26 cellular contexts compared by ENCODE assay signal in genomic region chr13:46016216-46016615, GRCh38.
"Had no signal": no experiment of that assay in that cellular context is flagged by ENCODE, and none has a peak within 500 bp of the region (broad histone marks: within the 10 kb centered on the region; RNA-seq: fewer than 3 reads in every experiment).

No MANE protein-coding gene starts in this region.

- H3K27me3 ChIP-seq: brain microvascular endothelial cell, cardiac muscle cell, colonic mucosa, SJCRH30 had no signal

- H3K4me3 ChIP-seq: cardiac muscle cell, colonic mucosa, SJCRH30 had no signal

- H3K9me3 Mint-ChIP-seq: activated CD4-positive, alpha-beta T cell treated with anti-CD3 and anti-CD28 coated beads, Interleukin-2, amount 10 ng/mL, durations not matched to agents 24 days and 14 days; activated naive CD4-positive, alpha-beta T cell treated with anti-CD3 and anti-CD28 coated beads, Interleukin-2, amount 50 U/mL, for 24 hours; activated T-cell treated with anti-CD3 and anti-CD28 coated beads, Interleukin-2, amount 50 U/mL, for 4 hours; central memory CD8-positive, alpha-beta T cell; T-helper 1 cell treated with Interleukin-12 subunit alpha and Interleukin-12 subunit beta and Interleukin-4 antibody, amounts not matched to agents 30 μg/mL and 1 μg/mL, for 36 hours; T-helper 2 cell treated with Interferon-gamma antibody and Interleukin-4, amounts not matched to agents 5 μg/mL and 100 μg/mL, for 36 hours had no signal

- H3K9me3 ChIP-seq: colonic mucosa, SJCRH30, SK-N-SH had no signal

- H3K27ac ChIP-seq: brain microvascular endothelial cell, cardiac muscle cell, colonic mucosa, SJCRH30 had no signal

- H3K4me3 Mint-ChIP-seq: activated CD4-positive, alpha-beta T cell treated with anti-CD3 and anti-CD28 coated beads, Interleukin-2, amount 10 ng/mL, durations not matched to agents 24 days and 14 days; activated CD8-positive, alpha-beta T cell treated with anti-CD3 and anti-CD28 coated beads, Interleukin-2, amount 10 ng/mL, durations not matched to agents 7 days and 5 days; activated naive CD4-positive, alpha-beta T cell treated with anti-CD3 and anti-CD28 coated beads, Interleukin-2, amount 50 U/mL, for 24 hours; activated T-cell treated with anti-CD3 and anti-CD28 coated beads, Interleukin-2, amount 50 U/mL, for 4 hours; central memory CD8-positive, alpha-beta T cell; T-helper 1 cell treated with Interleukin-12 subunit alpha and Interleukin-12 subunit beta and Interleukin-4 antibody, amounts not matched to agents 30 μg/mL and 1 μg/mL, for 36 hours; T-helper 2 cell treated with Interferon-gamma antibody and Interleukin-4, amounts not matched to agents 5 μg/mL and 100 μg/mL, for 36 hours had no signal

- DNase-seq: activated CD4-positive, alpha-beta T cell treated with anti-CD3 and anti-CD28 coated beads, Interleukin-2, amount 10 ng/mL, durations not matched to agents 24 days and 14 days; activated CD4-positive, alpha-beta T cell treated with anti-CD3 and anti-CD28 coated beads, Interleukin-2, amount 50 U/mL, for 4 hours; activated CD8-positive, alpha-beta T cell treated with anti-CD3 and anti-CD28 coated beads, Interleukin-2, amount 10 ng/mL, durations not matched to agents 7 days and 5 days; activated effector memory CD4-positive, alpha-beta T cell treated with Interleukin-2 at 50 U/mL for 16 hours; activated T-cell treated with anti-CD3 and anti-CD28 coated beads, Interleukin-2, amount 50 U/mL, for 4 hours; anterior cingulate cortex; brain microvascular endothelial cell; colonic mucosa; MM.1S; MV-4-11; NCI-H1092; NCI-H1436 treated with DMSO at 0.1 percent for 48 hours; NCI-H1694 treated with DMSO at 0.1 percent for 48 hours; NCI-H2029; NCI-H345; NCI-H524 treated with DMSO at 0.1 percent for 48 hours; SHP77; SJCRH30; SK-N-SH had no signal

- H3K4me1 ChIP-seq: colonic mucosa, SJCRH30 had no signal

- H3K4me2 ChIP-seq: SK-N-SH had no signal

- H3K9ac ChIP-seq: SK-N-SH had no signal

- FAIRE-seq: TTC549 had no signal

- H3K27ac Mint-ChIP-seq: activated CD4-positive, alpha-beta T cell treated with anti-CD3 and anti-CD28 coated beads, Interleukin-2, amount 10 ng/mL, durations not matched to agents 24 days and 14 days; activated CD8-positive, alpha-beta T cell treated with anti-CD3 and anti-CD28 coated beads, Interleukin-2, amount 10 ng/mL, durations not matched to agents 7 days and 5 days; activated naive CD4-positive, alpha-beta T cell treated with anti-CD3 and anti-CD28 coated beads, Interleukin-2, amount 50 U/mL, for 24 hours; T-helper 1 cell treated with Interleukin-12 subunit alpha and Interleukin-12 subunit beta and Interleukin-4 antibody, amounts not matched to agents 30 μg/mL and 1 μg/mL, for 36 hours; T-helper 2 cell treated with Interferon-gamma antibody and Interleukin-4, amounts not matched to agents 5 μg/mL and 100 μg/mL, for 36 hours had no signal

- H3K36me3 ChIP-seq: colonic mucosa had no signal

- H3K27me3 Mint-ChIP-seq: activated CD4-positive, alpha-beta T cell treated with anti-CD3 and anti-CD28 coated beads, Interleukin-2, amount 10 ng/mL, durations not matched to agents 24 days and 14 days; activated naive CD4-positive, alpha-beta T cell treated with anti-CD3 and anti-CD28 coated beads, Interleukin-2, amount 50 U/mL, for 24 hours; central memory CD8-positive, alpha-beta T cell had no signal

- ATAC-seq: activated CD8-positive, alpha-beta T cell treated with anti-CD3 and anti-CD28 coated beads, Interleukin-2, amount 10 ng/mL, durations not matched to agents 7 days and 5 days; activated T-cell treated with anti-CD3 and anti-CD28 coated beads, Interleukin-2, amount 50 U/mL, for 4 hours; Panc1 had no signal
